ENCODE assay signal across 8 cellular contexts in genomic region chr20:32457476-32457986, GRCh38.
DNase-seq lines count a peak whose midpoint lies in the region; ATAC-seq, FAIRE-seq and TF ChIP-seq lines count a peak whose summit lies in the region.

No MANE protein-coding gene starts in this region.

- no peak overlapping the region for H3K56ac ChIP-seq in IMR-90 (ENCODE audit: extremely low read depth, insufficient read depth, low read length)

- peaks cover 24% of the 10 kb centered on the region for H4K20me1 ChIP-seq in IMR-90 (ENCODE audit: insufficient read depth, low read length)

- ATAC-seq in IMR-90 (ENCODE audit: low read depth) (peak; percentile 98), GM21367 (IDR thresholded peaks at IDR 0.05; ENCODE audit: unreplicated experiment) (no peak)
- ATAC-seq in activated CD8-positive, alpha-beta T cell treated with anti-CD3 and anti-CD28 coated beads, Interleukin-2, amount 10 ng/mL, durations not matched to agents 7 days and 5 days, result no peak

- H3K79me1 ChIP-seq in IMR-90 (ENCODE audit: low read depth in 1 of 2, low read length in 2 of 2), result peaks cover 34 to 63% of the 10 kb centered on the region in 2 experiments

- no peak overlapping the region for H2BK120ac ChIP-seq in IMR-90 (ENCODE audit: low read depth, low read length)

- no peak overlapping the region for H3K9ac ChIP-seq in IMR-90 (ENCODE audit: low read depth, low read length)

- POLR2A ChIA-PET in IMR-90 (lab: Charles Lee; ENCODE audit: unreplicated experiment), result interaction anchor here (0.5 kb wide), 1 partner anchor 1095 kb away, joined by 4 read pairs; no protein-coding TSS in a partner anchor
- POLR2A ChIA-PET in activated CD8-positive, alpha-beta T cell treated with anti-CD3 and anti-CD28 coated beads, Interleukin-2, amount 10 ng/mL, durations not matched to agents 7 days and 5 days (lab: Charles Lee), result no interaction called here

- H3K23ac ChIP-seq in IMR-90 (ENCODE audit: low read depth, low read length), result no peak overlapping the region

- H4K5ac ChIP-seq in IMR-90 (ENCODE audit: low read depth, low read length), result no peak overlapping the region

- FAIRE-seq in D721Med (lab: Jason Lieb, UNC), result no peak

- BruUV-seq in IMR-90 (replicated peaks; lab: Mats Ljungman, UMichigan), result no TSS peak

- H3K36me3 ChIP-seq in IMR-90 (ENCODE audit: control insufficient read depth, insufficient read depth, low read length) (peaks cover 37% of the 10 kb centered on the region), left ventricle myocardium inferior (peaks cover 16% of the 10 kb centered on the region)
- peaks cover 49% of the 10 kb centered on the region for H3K36me3 ChIP-seq in effector memory CD4-positive, alpha-beta T cell (ENCODE audit: control insufficient read depth, insufficient read depth, low read length)

- CTCF ChIA-PET in IMR-90 (lab: Yijun Ruan, JAX), result no interaction called here
- CTCF ChIA-PET in activated CD8-positive, alpha-beta T cell treated with anti-CD3 and anti-CD28 coated beads, Interleukin-2, amount 10 ng/mL, durations not matched to agents 7 days and 5 days (lab: Charles Lee), result no interaction called here

- TF ChIP-seq RAD21 in IMR-90 (IDR thresholded peaks at IDR 0.05; ENCODE audit: low read length), result no peak

- peak overlapping the region; percentile 70 for H3K4me2 ChIP-seq in IMR-90 (ENCODE audit: low read depth, low read length)

- peak overlapping the region; percentile 22 for H2BK5ac ChIP-seq in IMR-90 (ENCODE audit: low read depth, low read length, poor library complexity, severe bottlenecking)

- peak overlapping the region; percentile 25 for H3K27ac Mint-ChIP-seq in activated CD8-positive, alpha-beta T cell treated with anti-CD3 and anti-CD28 coated beads, Interleukin-2, amount 10 ng/mL, durations not matched to agents 7 days and 5 days

- H3K4me3 ChIP-seq in IMR-90 (ENCODE audit: insufficient read depth, low read depth, low read length), result peak overlapping the region; percentile 22
- peak overlapping the region; percentile 73 for H3K4me3 ChIP-seq in left ventricle myocardium inferior
- no peak overlapping the region for H3K4me3 ChIP-seq in effector memory CD4-positive, alpha-beta T cell (ENCODE audit: insufficient read depth, low read depth, low read length, poor library complexity, severe bottlenecking)

- H4K91ac ChIP-seq in IMR-90 (ENCODE audit: insufficient read depth, low read depth, low read length), result no peak overlapping the region

- dilution Hi-C loops in IMR-90 (cut with HindIII; ENCODE audit: low sequenced_read_pairs, unreplicated experiment), result no loop called here

- H3K4ac ChIP-seq in IMR-90 (ENCODE audit: low read depth, low read length), result peak overlapping the region; percentile 71; the same call in 1 of the 2 replicates

- H3K14ac ChIP-seq in IMR-90 (replicated peaks; ENCODE audit: low read depth, low read length), result peak overlapping the region; percentile 43; the same call in 1 of the 2 replicates

- DNase-seq in D721Med (ENCODE audit: insufficient read length, low spot score), result peak; percentile 100
- DNase-seq in IMR-90, result peak; percentile 56
- no peak for DNase-seq in activated CD8-positive, alpha-beta T cell treated with anti-CD3 and anti-CD28 coated beads, Interleukin-2, amount 10 ng/mL, durations not matched to agents 7 days and 5 days
- DNase-seq in left ventricle myocardium inferior, result peak; percentile 62
- peak; percentile 84 for DNase-seq in posterior vena cava (ENCODE audit: low spot score)
- DNase-seq in effector memory CD4-positive, alpha-beta T cell, result no peak
- no peak for DNase-seq in HUDEP-2 (lab: John Stamatoyannopoulos, UW; ENCODE audit: unreplicated experiment in 76 of 76)

- no peak overlapping the region for H3K18ac ChIP-seq in IMR-90 (ENCODE audit: low read depth, low read length)

- H2AK9ac ChIP-seq in IMR-90 (replicated peaks; ENCODE audit: low read depth, low read length, poor library complexity), result peak overlapping the region; percentile 52

- 13% methylated on average over 13 of the region's 29 CpGs; no CpG with 5 or more reads in 1 of the 2 experiments for WGBS in IMR-90 (ENCODE audit: extremely low coverage in 2 of 2, insufficient read length in 1 of 2), 2 experiments

- H2BK15ac ChIP-seq in IMR-90 (ENCODE audit: low read depth, low read length), result no peak overlapping the region

- no peak for TF ChIP-seq POLR2A in IMR-90 (IDR thresholded peaks at IDR 0.05; ENCODE audit: low read depth, low read length)

- H2AFZ ChIP-seq in IMR-90 (replicated peaks; ENCODE audit: low read length, poor library complexity), result peak overlapping the region; percentile 87

- peaks cover 3% of the 10 kb centered on the region for H3K36me3 Mint-ChIP-seq in activated CD8-positive, alpha-beta T cell treated with anti-CD3 and anti-CD28 coated beads, Interleukin-2, amount 10 ng/mL, durations not matched to agents 7 days and 5 days (ENCODE audit: low read depth)

- no peaks in the 10 kb centered on the region for H3K9me3 Mint-ChIP-seq in activated CD8-positive, alpha-beta T cell treated with anti-CD3 and anti-CD28 coated beads, Interleukin-2, amount 10 ng/mL, durations not matched to agents 7 days and 5 days (ENCODE audit: insufficient read depth)

- H3K27me3 ChIP-seq in IMR-90 (ENCODE audit: control insufficient read depth, insufficient read depth, low read length) (no peaks in the 10 kb centered on the region), left ventricle myocardium inferior (ENCODE audit: low read depth) (no peaks in the 10 kb centered on the region)
- H3K27me3 ChIP-seq in effector memory CD4-positive, alpha-beta T cell (replicated peaks; ENCODE audit: control insufficient read depth, insufficient read depth, low read length, poor library complexity, severe bottlenecking), result no peaks in the 10 kb centered on the region

- no peaks in the 10 kb centered on the region for H3K27me3 Mint-ChIP-seq in activated CD8-positive, alpha-beta T cell treated with anti-CD3 and anti-CD28 coated beads, Interleukin-2, amount 10 ng/mL, durations not matched to agents 7 days and 5 days (ENCODE audit: low read depth)

- no peak overlapping the region for H3K4me3 Mint-ChIP-seq in activated CD8-positive, alpha-beta T cell treated with anti-CD3 and anti-CD28 coated beads, Interleukin-2, amount 10 ng/mL, durations not matched to agents 7 days and 5 days

- no peak overlapping the region for H2BK20ac ChIP-seq in IMR-90 (ENCODE audit: low read depth, low read length)

- H4K8ac ChIP-seq in IMR-90 (ENCODE audit: low read depth in 2 of 2, low read length in 2 of 2), result peak overlapping the region in 1 of 2 experiments; percentile 20; a peak in 1 of 4 replicates

- intact Hi-C loops in IMR-90 (cut with micrococcal nuclease), result no loop called here
- intact Hi-C loops in left ventricle myocardium inferior (cut with micrococcal nuclease), result no loop called here
- intact Hi-C loops in posterior vena cava (cut with DNase I), result no loop called here

- H2AK5ac ChIP-seq in IMR-90 (ENCODE audit: low read depth, low read length), result no peak overlapping the region; the same call in 1 of the 2 replicates

- peaks cover 13% of the 10 kb centered on the region; the same call in 1 of the 2 replicates for H3K9me1 ChIP-seq in IMR-90 (ENCODE audit: insufficient read depth, low read length)

- no peak for TF ChIP-seq CTCF in D721Med (IDR thresholded peaks at IDR 0.05; ENCODE audit: insufficient read depth, missing control alignments)
- TF ChIP-seq CTCF in IMR-90 (conservative IDR thresholded peaks at IDR 0.05; ENCODE audit: low read depth, low read length), result no peak
- TF ChIP-seq CTCF in left ventricle myocardium inferior (IDR thresholded peaks at IDR 0.05; ENCODE audit: borderline replicate concordance), result no peak

- in situ Hi-C loops in IMR-90 (cut with MboI; ENCODE audit: low sequenced_read_pairs), result no loop called here

- H3K27ac ChIP-seq in IMR-90 (ENCODE audit: insufficient read depth, low read length) (peak overlapping the region; percentile 9; the same call in 1 of the 2 replicates), left ventricle myocardium inferior (replicated peaks) (peak overlapping the region; percentile 41)
- no peak overlapping the region for H3K27ac ChIP-seq in effector memory CD4-positive, alpha-beta T cell (ENCODE audit: insufficient read depth, low read length, poor library complexity, severe bottlenecking)

- H3K4me1 Mint-ChIP-seq in activated CD8-positive, alpha-beta T cell treated with anti-CD3 and anti-CD28 coated beads, Interleukin-2, amount 10 ng/mL, durations not matched to agents 7 days and 5 days (ENCODE audit: low read depth), result no peaks in the 10 kb centered on the region

- H3K9me3 ChIP-seq in IMR-90 (ENCODE audit: control insufficient read depth, insufficient read depth, low read length) (no peaks in the 10 kb centered on the region), left ventricle myocardium inferior (replicated peaks) (no peaks in the 10 kb centered on the region)
- no peaks in the 10 kb centered on the region for H3K9me3 ChIP-seq in effector memory CD4-positive, alpha-beta T cell (ENCODE audit: control insufficient read depth, low read length)

- H3K4me1 ChIP-seq in IMR-90 (ENCODE audit: control insufficient read depth, insufficient read depth, low read length), result peaks cover 11% of the 10 kb centered on the region
- H3K4me1 ChIP-seq in left ventricle myocardium inferior, result peaks cover 24% of the 10 kb centered on the region
- H3K4me1 ChIP-seq in effector memory CD4-positive, alpha-beta T cell (ENCODE audit: control insufficient read depth, insufficient read depth, low read length, poor library complexity, severe bottlenecking), result no peaks in the 10 kb centered on the region

TF ChIP-seq in IMR-90, 13 proteins besides CTCF, POLR2A, EP300 and RAD21:
- TF ChIP-seq, protein P1, sequence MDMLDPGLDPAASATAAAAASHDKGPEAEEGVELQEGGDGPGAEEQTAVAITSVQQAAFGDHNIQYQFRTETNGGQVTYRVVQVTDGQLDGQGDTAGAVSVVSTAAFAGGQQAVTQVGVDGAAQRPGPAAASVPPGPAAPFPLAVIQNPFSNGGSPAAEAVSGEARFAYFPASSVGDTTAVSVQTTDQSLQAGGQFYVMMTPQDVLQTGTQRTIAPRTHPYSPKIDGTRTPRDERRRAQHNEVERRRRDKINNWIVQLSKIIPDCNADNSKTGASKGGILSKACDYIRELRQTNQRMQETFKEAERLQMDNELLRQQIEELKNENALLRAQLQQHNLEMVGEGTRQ (IDR thresholded peaks at IDR 0.05; ENCODE audit: low read depth, low read length), result no peak
- TF ChIP-seq CHD1 (IDR thresholded peaks at IDR 0.05; ENCODE audit: low read depth, low read length) (no peak), MAZ (IDR thresholded peaks at IDR 0.05; ENCODE audit: borderline replicate concordance, low read depth, low read length) (no peak; the same call in 1 of the 2 replicates), NFE2L2 (IDR thresholded peaks at IDR 0.05; ENCODE audit: low read depth, low read length) (no peak)

Comparison
In these comparisons a context has a peak if more than half of its experiments do, and no peak if none do; other contexts are left out.
1. DNase-seq: peak in D721Med (single experiment), IMR-90 (single experiment), left ventricle myocardium inferior (single experiment) and posterior vena cava (single experiment); none in activated CD8-positive, alpha-beta T cell treated with anti-CD3 and anti-CD28 coated beads, Interleukin-2, amount 10 ng/mL, durations not matched to agents 7 days and 5 days (single experiment), effector memory CD4-positive, alpha-beta T cell (0 of 3) and HUDEP-2 (0 of 76).